In the genomic region with DNA sequence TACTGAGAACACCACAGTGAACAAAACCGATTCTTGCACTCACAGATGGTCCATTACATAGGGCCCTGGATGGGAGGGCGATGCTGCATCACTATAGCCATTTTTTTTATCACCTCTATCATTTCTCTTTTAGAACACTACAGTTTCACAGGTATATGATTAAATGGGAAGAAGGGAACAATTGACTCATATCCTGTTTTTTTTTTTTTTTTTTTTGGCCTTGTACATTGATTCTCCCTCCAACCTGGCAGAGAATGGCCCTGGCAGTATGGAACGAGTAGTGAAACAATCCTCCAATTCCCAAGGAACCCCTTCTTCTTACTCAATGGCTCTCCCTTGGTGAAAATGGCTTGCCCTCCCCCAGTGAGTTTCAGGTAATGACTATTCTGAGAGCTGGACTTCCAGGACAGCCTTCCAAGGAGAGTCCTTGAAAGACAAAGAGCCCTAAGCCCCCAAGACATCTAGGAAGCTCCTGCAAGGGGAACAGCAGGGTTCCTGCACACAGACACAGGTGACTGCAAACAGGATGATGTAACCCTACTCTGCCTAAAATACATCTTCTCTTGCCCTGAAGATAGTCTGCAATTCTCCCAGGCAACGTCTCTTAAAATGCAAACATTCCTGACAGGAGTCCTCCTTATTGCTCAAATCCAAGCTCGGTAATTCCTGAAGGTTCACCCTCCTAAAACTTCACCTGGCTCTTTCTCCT, we compare ENCODE assay signal across 1 cellular context.
TF ChIP-seq lines count a peak whose summit lies in the region.

No MANE protein-coding gene starts in this region.

TF ChIP-seq in GM23338, 12 proteins besides CTCF, POLR2A, EP300 and RAD21 (continued from another document):
- TF ChIP-seq ZNF462 (CRISPR knock-in tag; IDR thresholded peaks at IDR 0.05), result no peak
- no peak for TF ChIP-seq ZNF331 (CRISPR knock-in tag; IDR thresholded peaks at IDR 0.05; ENCODE audit: low read depth)
- TF ChIP-seq JUNB (IDR thresholded peaks at IDR 0.05; ENCODE audit: unreplicated experiment), result no peak
- no peak for TF ChIP-seq STAT1 (IDR thresholded peaks at IDR 0.05; ENCODE audit: unreplicated experiment)
- no peak for TF ChIP-seq EZH2phosphoT487 (IDR thresholded peaks at IDR 0.05; ENCODE audit: unreplicated experiment)
- TF ChIP-seq CREB1 (CRISPR knock-in tag; IDR thresholded peaks at IDR 0.05; ENCODE audit: low read depth), result no peak
